Comparison of ENCODE assay signal across 17 cellular contexts in genomic region chr3:38725726-38726410, GRCh38.
DNase-seq lines count a peak whose midpoint lies in the region; ATAC-seq and TF ChIP-seq lines count a peak whose summit lies in the region.
"Had no signal": no experiment of that assay in that cellular context is flagged by ENCODE, and none has a peak within 500 bp of the region (broad histone marks: within the 10 kb centered on the region; RNA-seq: fewer than 3 reads in every experiment).

No MANE protein-coding gene starts in this region.

- H3K79me2 ChIP-seq in osteoblast (ENCODE audit: insufficient read depth, low read length), result no peaks in the 10 kb centered on the region

- TF ChIP-seq CTCF in fibroblast of mammary gland (conservative IDR thresholded peaks at IDR 0.05; ENCODE audit: control insufficient read depth, insufficient read depth, low read depth, low read length), result no peak
- no peak for TF ChIP-seq CTCF in osteoblast (IDR thresholded peaks at IDR 0.05; ENCODE audit: extremely low read depth, low read depth, low read length)

- H3K4me2 ChIP-seq in osteoblast (ENCODE audit: insufficient read depth, low read length), result no peak overlapping the region
- H3K4me2 ChIP-seq: GM23338 had no signal

- DNase-seq in NCI-H2171 treated with DMSO at 0.1 percent for 48 hours (lab: John Stamatoyannopoulos, UW), result peak; percentile 4
- DNase-seq in NCI-H2171 (lab: John Stamatoyannopoulos, UW), result no peak
- peak; percentile 11 to 34 for DNase-seq in SHP77 (lab: John Stamatoyannopoulos, UW)
- DNase-seq in fibroblast of mammary gland (ENCODE audit: low read depth), result peak; percentile 50
- DNase-seq in osteoblast (ENCODE audit: insufficient read length, low spot score, missing footprints), result peak; percentile 82
- no peak for DNase-seq in DMS153 treated with DMSO at 0.1 percent for 48 hours (lab: John Stamatoyannopoulos, UW; ENCODE audit: unreplicated experiment)
- DNase-seq: activated effector memory CD4-positive, alpha-beta T cell treated with anti-CD3 and anti-CD28 coated beads, Interleukin-2, amount 50 U/mL, for 16 hours; effector CD4-positive, alpha-beta T cell; islet precursor cell; mucosa of descending colon; NCI-H1694 treated with DMSO at 0.1 percent for 48 hours; ovary had no signal

- no peaks in the 10 kb centered on the region for H4K20me1 ChIP-seq in osteoblast (ENCODE audit: insufficient read depth, low read length)

- ATAC-seq in HG02588 (IDR thresholded peaks at IDR 0.05; ENCODE audit: unreplicated experiment) (no peak), GM18519 (IDR thresholded peaks at IDR 0.05; ENCODE audit: low FRiP score, unreplicated experiment) (no peak)
- ATAC-seq: GM23338, mucosa of descending colon had no signal

- no peaks in the 10 kb centered on the region for H3K36me3 ChIP-seq in osteoblast (ENCODE audit: insufficient read depth, low read length)
- H3K36me3 ChIP-seq: ovary, vagina had no signal

- H3K4me1 ChIP-seq in osteoblast (ENCODE audit: insufficient read depth, low read length), result peaks cover 2% of the 10 kb centered on the region
- H3K4me1 ChIP-seq: vagina had no signal

- no peak overlapping the region for H2AFZ ChIP-seq in osteoblast (ENCODE audit: low read length)
- H2AFZ ChIP-seq: GM23338 had no signal

- H3K27ac ChIP-seq in osteoblast (ENCODE audit: low read depth, low read length), result no peak overlapping the region
- H3K27ac ChIP-seq: ovary, vagina, VCaP had no signal

- H3K27me3 ChIP-seq in osteoblast (ENCODE audit: insufficient read depth, low read length), result peaks cover 6% of the 10 kb centered on the region
- H3K27me3 ChIP-seq: ovary, vagina had no signal

- H3K4me3 ChIP-seq in fibroblast of mammary gland (ENCODE audit: control insufficient read depth, low read depth, low read length) (no peak overlapping the region), osteoblast (ENCODE audit: insufficient read depth, low read length) (no peak overlapping the region)
- H3K4me3 ChIP-seq: GM23338, mucosa of descending colon, ovary, vagina had no signal

- no peaks in the 10 kb centered on the region for H3K9me3 ChIP-seq in osteoblast (ENCODE audit: low read depth, low read length)
- H3K9me3 ChIP-seq: mucosa of descending colon, ovary, vagina had no signal

Comparison
In these comparisons a context has a peak if more than half of its experiments do, and no peak if none do; other contexts are left out.
1. DNase-seq: peak in NCI-H2171 treated with DMSO at 0.1 percent for 48 hours (single experiment), SHP77 (2 of 2), fibroblast of mammary gland (single experiment) and osteoblast (single experiment); none in NCI-H2171 (single experiment) and DMS153 treated with DMSO at 0.1 percent for 48 hours (single experiment).